In genomic region chr5:181052526-181052927, GRCh38 we compare ENCODE assay signal across 10 cellular contexts. TPM values are rescaled to one million over a fixed set of nuclear protein-coding genes. Genes with fewer than 3 reads are reported as not detected.
DNase-seq lines count a peak whose midpoint lies in the region; ATAC-seq and TF ChIP-seq lines count a peak whose summit lies in the region.
"Had no signal": no experiment of that assay in that cellular context is flagged by ENCODE, and none has a peak within 500 bp of the region (broad histone marks: within the 10 kb centered on the region; RNA-seq: fewer than 3 reads in every experiment).

No MANE protein-coding gene starts in this region.

- H3K27me3 Mint-ChIP-seq in T-cell: peaks cover 76 to 80% of the 10 kb centered on the region in 2 donors

- H3K27ac Mint-ChIP-seq in T-cell: no peak overlapping the region

- CTCF ChIA-PET in T-cell (lab: Charles Lee): no interaction called here

- peaks cover 95% of the 10 kb centered on the region for H3K27me3 ChIP-seq in smooth muscle cell (ENCODE audit: low read depth)

- WGBS in smooth muscle cell (ENCODE audit: low lambda C conversion rate): 2% methylated on average over 38 of the region's 42 CpGs

- H3K36me3 Mint-ChIP-seq in T-cell: no peaks in the 10 kb centered on the region

- H3K4me3 Mint-ChIP-seq in T-cell: peak overlapping the region; percentile 66 to 81 (median 76)

- H3K4me3 ChIP-seq in smooth muscle cell: peak overlapping the region; percentile 55

- TF ChIP-seq CTCF in smooth muscle cell (IDR thresholded peaks at IDR 0.05; ENCODE audit: borderline replicate concordance, insufficient read depth, poor library complexity, severe bottlenecking): no peak

- DNase-seq in T-cell: no peak
- peak; percentile 57 for DNase-seq in germinal center (ENCODE audit: low spot score)
- DNase-seq in smooth muscle cell (lab: John Stamatoyannopoulos, UW; ENCODE audit: unreplicated experiment): no peak
- DNase-seq in central memory CD4-positive, alpha-beta T cell: no peak
- DNase-seq in A172 (ENCODE audit: low spot score): no peak
- no peak for DNase-seq in cortex of kidney (lab: John Stamatoyannopoulos, UW)

- no peaks in the 10 kb centered on the region for H4K20me1 ChIP-seq in smooth muscle cell (ENCODE audit: low read depth)

- no peaks in the 10 kb centered on the region for H3K9me3 Mint-ChIP-seq in T-cell

- no peaks in the 10 kb centered on the region for H3F3A ChIP-seq in smooth muscle cell (ENCODE audit: low read depth)

- peak; percentile 24 for ATAC-seq in GM21723 (IDR thresholded peaks at IDR 0.05; ENCODE audit: unreplicated experiment)
- peak in 1 of 4 experiments; percentile 34 for ATAC-seq in T-cell (replicated peaks in 1 of 4)
- no peak for ATAC-seq in GM21576 (IDR thresholded peaks at IDR 0.05; ENCODE audit: unreplicated experiment)

- no peak overlapping the region for H3K27ac ChIP-seq in smooth muscle cell (ENCODE audit: low read depth)

- H3K36me3 ChIP-seq in smooth muscle cell (ENCODE audit: low read depth): no peaks in the 10 kb centered on the region

- peaks cover 4% of the 10 kb centered on the region for H3K4me1 ChIP-seq in smooth muscle cell (ENCODE audit: low read depth)

- H3K9ac ChIP-seq in smooth muscle cell (ENCODE audit: low read depth): no peak overlapping the region

- peak overlapping the region; percentile 98 for H3K4me2 ChIP-seq in smooth muscle cell

- H3K4me1 Mint-ChIP-seq in T-cell: peaks cover 17 to 21% (median 20%) of the 10 kb centered on the region in 3 donors

- peak overlapping the region; percentile 62 for H2AFZ ChIP-seq in smooth muscle cell (ENCODE audit: low read depth)

- H3K9me3 ChIP-seq in smooth muscle cell (replicated peaks; ENCODE audit: low read depth): no peaks in the 10 kb centered on the region

- POLR2A ChIA-PET in T-cell (lab: Charles Lee): no interaction called here

- H3K79me2 ChIP-seq in smooth muscle cell (ENCODE audit: low read depth): no peaks in the 10 kb centered on the region

RNA-seq across cellular contexts. Expression of gene BTNL9, which starts 12.5 kb away (rescaled TPM):
- total RNA-seq in T-cell (under 1 TPM in 3 of 5 donors, not detected in 2; 0.41 to 0.95 (median 0.66) TPM), smooth muscle cell (not detected in 2 replicates)
- not detected in 2 replicates for polyA plus RNA-seq in smooth muscle cell
- total RNA-seq in A172 (2014; rRNA removed; shearing (Covaris generic)): not detected in 2 replicates
- total RNA-seq: fibroblast of villous mesenchyme, LHCN-M2 had no signal
